Comparison of ENCODE assay signal across 2 cellular contexts in genomic region chr3:11198070-11198469, GRCh38.
TF ChIP-seq lines count a peak whose summit lies in the region.

No MANE protein-coding gene starts in this region.

TF ChIP-seq in GM23338, 12 proteins besides CTCF, POLR2A, EP300 and RAD21 (continued from another document):
- TF ChIP-seq, protein P1, sequence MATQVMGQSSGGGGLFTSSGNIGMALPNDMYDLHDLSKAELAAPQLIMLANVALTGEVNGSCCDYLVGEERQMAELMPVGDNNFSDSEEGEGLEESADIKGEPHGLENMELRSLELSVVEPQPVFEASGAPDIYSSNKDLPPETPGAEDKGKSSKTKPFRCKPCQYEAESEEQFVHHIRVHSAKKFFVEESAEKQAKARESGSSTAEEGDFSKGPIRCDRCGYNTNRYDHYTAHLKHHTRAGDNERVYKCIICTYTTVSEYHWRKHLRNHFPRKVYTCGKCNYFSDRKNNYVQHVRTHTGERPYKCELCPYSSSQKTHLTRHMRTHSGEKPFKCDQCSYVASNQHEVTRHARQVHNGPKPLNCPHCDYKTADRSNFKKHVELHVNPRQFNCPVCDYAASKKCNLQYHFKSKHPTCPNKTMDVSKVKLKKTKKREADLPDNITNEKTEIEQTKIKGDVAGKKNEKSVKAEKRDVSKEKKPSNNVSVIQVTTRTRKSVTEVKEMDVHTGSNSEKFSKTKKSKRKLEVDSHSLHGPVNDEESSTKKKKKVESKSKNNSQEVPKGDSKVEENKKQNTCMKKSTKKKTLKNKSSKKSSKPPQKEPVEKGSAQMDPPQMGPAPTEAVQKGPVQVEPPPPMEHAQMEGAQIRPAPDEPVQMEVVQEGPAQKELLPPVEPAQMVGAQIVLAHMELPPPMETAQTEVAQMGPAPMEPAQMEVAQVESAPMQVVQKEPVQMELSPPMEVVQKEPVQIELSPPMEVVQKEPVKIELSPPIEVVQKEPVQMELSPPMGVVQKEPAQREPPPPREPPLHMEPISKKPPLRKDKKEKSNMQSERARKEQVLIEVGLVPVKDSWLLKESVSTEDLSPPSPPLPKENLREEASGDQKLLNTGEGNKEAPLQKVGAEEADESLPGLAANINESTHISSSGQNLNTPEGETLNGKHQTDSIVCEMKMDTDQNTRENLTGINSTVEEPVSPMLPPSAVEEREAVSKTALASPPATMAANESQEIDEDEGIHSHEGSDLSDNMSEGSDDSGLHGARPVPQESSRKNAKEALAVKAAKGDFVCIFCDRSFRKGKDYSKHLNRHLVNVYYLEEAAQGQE (IDR thresholded peaks at IDR 0.05; ENCODE audit: unreplicated experiment) = no peak
- TF ChIP-seq POLR2AphosphoS5 (IDR thresholded peaks at IDR 0.05; ENCODE audit: low read depth) (no peak), STAT1 (IDR thresholded peaks at IDR 0.05; ENCODE audit: unreplicated experiment) (no peak), ZNF331 (CRISPR knock-in tag; IDR thresholded peaks at IDR 0.05; ENCODE audit: low read depth) (no peak), EZH2 (IDR thresholded peaks at IDR 0.05; ENCODE audit: low read depth, unreplicated experiment) (no peak), ZNF462 (CRISPR knock-in tag; IDR thresholded peaks at IDR 0.05) (no peak), CREB1 (CRISPR knock-in tag; IDR thresholded peaks at IDR 0.05; ENCODE audit: low read depth) (no peak), ZNF114 (CRISPR knock-in tag; IDR thresholded peaks at IDR 0.05) (no peak)

TF ChIP-seq in SK-N-SH treated with all-trans-retinoic acid at 6 μM for 48 hours, 23 proteins besides CTCF, POLR2A, EP300 and RAD21 (continued from another document):
- TF ChIP-seq PATZ1 (CRISPR knock-in tag; IDR thresholded peaks at IDR 0.05; ENCODE audit: borderline replicate concordance) (no peak), ISL1 (CRISPR knock-in tag; IDR thresholded peaks at IDR 0.05) (no peak; the same call in 1 of the 2 replicates), ZNF70 (CRISPR knock-in tag; IDR thresholded peaks at IDR 0.05) (no peak), CSDC2 (CRISPR knock-in tag; IDR thresholded peaks at IDR 0.05) (no peak), ESRRG (CRISPR knock-in tag; IDR thresholded peaks at IDR 0.05) (no peak), ZFP30 (CRISPR knock-in tag; IDR thresholded peaks at IDR 0.05) (no peak)
